Comparison of ENCODE assay signal across 8 cellular contexts in the genomic region with DNA sequence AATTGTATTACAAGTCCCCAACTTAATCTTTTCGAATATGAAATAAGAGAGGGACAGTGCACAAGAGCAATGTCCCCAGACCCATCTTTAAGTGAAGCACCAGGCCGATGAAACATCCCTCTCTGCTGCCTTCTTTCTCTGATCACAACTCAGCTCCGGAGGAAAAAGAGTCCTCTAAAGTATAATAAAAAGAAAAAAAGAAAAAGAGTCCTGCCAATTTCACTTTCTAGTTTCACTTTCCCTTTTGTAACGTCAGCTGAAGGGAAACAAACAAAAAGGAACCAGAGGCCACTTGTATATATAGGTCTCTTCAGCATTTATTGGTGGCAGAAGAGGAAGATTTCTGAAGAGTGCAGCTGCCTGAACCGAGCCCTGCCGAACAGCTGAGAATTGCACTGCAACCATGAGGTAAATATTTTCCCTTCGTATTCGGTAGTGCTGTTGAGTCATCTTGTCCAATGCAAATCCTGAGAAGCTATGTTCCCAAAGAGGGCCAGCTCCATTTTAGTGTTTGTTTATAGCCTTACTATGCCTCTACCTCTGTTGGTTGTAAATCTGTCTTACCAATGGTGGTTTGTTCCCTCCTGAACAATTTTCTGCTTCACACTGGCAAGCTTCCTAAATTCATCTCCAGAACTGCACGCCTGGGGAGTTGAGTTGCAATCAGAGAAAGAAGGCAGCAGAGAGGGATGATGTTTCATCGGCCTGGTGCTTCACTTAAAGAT. TPM values are rescaled to one million over a fixed set of nuclear protein-coding genes. Genes with fewer than 3 reads are reported as not detected.
DNase-seq lines count a peak whose midpoint lies in the region; ATAC-seq, FAIRE-seq and TF ChIP-seq lines count a peak whose summit lies in the region.

A gene with protein sequence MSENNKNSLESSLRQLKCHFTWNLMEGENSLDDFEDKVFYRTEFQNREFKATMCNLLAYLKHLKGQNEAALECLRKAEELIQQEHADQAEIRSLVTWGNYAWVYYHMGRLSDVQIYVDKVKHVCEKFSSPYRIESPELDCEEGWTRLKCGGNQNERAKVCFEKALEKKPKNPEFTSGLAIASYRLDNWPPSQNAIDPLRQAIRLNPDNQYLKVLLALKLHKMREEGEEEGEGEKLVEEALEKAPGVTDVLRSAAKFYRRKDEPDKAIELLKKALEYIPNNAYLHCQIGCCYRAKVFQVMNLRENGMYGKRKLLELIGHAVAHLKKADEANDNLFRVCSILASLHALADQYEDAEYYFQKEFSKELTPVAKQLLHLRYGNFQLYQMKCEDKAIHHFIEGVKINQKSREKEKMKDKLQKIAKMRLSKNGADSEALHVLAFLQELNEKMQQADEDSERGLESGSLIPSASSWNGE (plus strand): TSS at position 326 of the 725 bp plus-strand sequence. CDS start 78 bp downstream, at position 404.

- H3K56ac ChIP-seq in IMR-90 (ENCODE audit: extremely low read depth, insufficient read depth, low read length), result peak within 1 kb of the TSS; percentile 60

- H3K4ac ChIP-seq in IMR-90 (ENCODE audit: low read depth, low read length), result peak within 1 kb of the TSS; percentile 75

- H3K36me3 ChIP-seq in IMR-90 (ENCODE audit: control insufficient read depth, insufficient read depth, low read length) (no peaks in the 10 kb centered on the region; the same call in 1 of the 2 replicates), SJCRH30 (no peaks in the 10 kb centered on the region), GM12878 (ENCODE audit: control insufficient read depth in 2 of 2, insufficient read depth in 2 of 2, low read length in 1 of 2) (0 out of 4 replicates have a peak, but pooled peaks cover 0 to 2% of the 10 kb centered on the region in 2 experiments), kidney epithelial cell (ENCODE audit: control insufficient read depth, insufficient read depth, low read length) (no peaks in the 10 kb centered on the region)

- H3K9me3 ChIP-seq in IMR-90 (ENCODE audit: control insufficient read depth, insufficient read depth, low read length) (no peaks in the 10 kb centered on the region), SJCRH30 (replicated peaks) (no peaks in the 10 kb centered on the region), GM12878 (replicated peaks; ENCODE audit: control insufficient read depth, insufficient read depth, low read length) (no peaks in the 10 kb centered on the region)

- peaks cover 23% of the 10 kb centered on the region for H3K79me2 ChIP-seq in GM12878 (ENCODE audit: control insufficient read depth, insufficient read depth, low read length)

- H3K27me3 ChIP-seq in IMR-90 (ENCODE audit: control insufficient read depth, insufficient read depth, low read length) (no peaks in the 10 kb centered on the region), SJCRH30 (no peaks in the 10 kb centered on the region), GM12878 (replicated peaks in 1 of 2; ENCODE audit: control insufficient read depth in 2 of 2, insufficient read depth in 2 of 2, low read length in 1 of 2) (no peaks in the 10 kb centered on the region), kidney epithelial cell (ENCODE audit: control insufficient read depth, insufficient read depth, low read length) (no peaks in the 10 kb centered on the region)

- in situ Hi-C loops in IMR-90 (cut with MboI; ENCODE audit: low sequenced_read_pairs), result no loop called here
- in situ Hi-C loops in GM12878 (cut with MboI), result no loop called here

- H3K9me1 ChIP-seq in IMR-90 (ENCODE audit: insufficient read depth, low read length), result no peaks in the 10 kb centered on the region; the same call in 1 of the 2 replicates

- H2BK120ac ChIP-seq in IMR-90 (ENCODE audit: low read depth, low read length), result peak within 1 kb of the TSS; percentile 75

- SMC1A ChIA-PET in GM12878 (lab: Charles Lee; ENCODE audit: uncharacterized antibody, unreplicated experiment), result interaction anchor here (0.7 to 9.1 kb wide), 16 partner anchors 11 to 119 kb away, joined by 3 to 98 read pairs (median 4); a partner anchor contains a TSS

- peak within 1 kb of the TSS; percentile 56; the same call in 1 of the 2 replicates for H2AK5ac ChIP-seq in IMR-90 (ENCODE audit: low read depth, low read length)

- POLR2A ChIA-PET in IMR-90 (lab: Charles Lee; ENCODE audit: unreplicated experiment), result interaction anchor here (0.6 to 0.8 kb wide), 2 partner anchors 26 to 51 kb away, joined by 3 read pairs; a partner anchor contains a TSS
- POLR2A ChIA-PET in GM12878 (lab: Charles Lee), result interaction anchor here (0.5 to 1.9 kb wide), 4 partner anchors 68 to 253 kb away, joined by 3 to 5 read pairs (median 4); a partner anchor contains a TSS

- peak; percentile 49 for FAIRE-seq in GM12878 (lab: Jason Lieb, UNC)

- DNase-seq in EL (peak; percentile 71), IMR-90 (peak; percentile 80), SJCRH30 (peak; percentile 48 to 67), GM12878 (ENCODE audit: low read depth, low spot score) (peak; percentile 66), kidney epithelial cell (ENCODE audit: low read depth) (no peak)
- no peak for DNase-seq in stimulated activated naive B cell treated with anti-CD40 and anti-IgM and Interleukin-4, amounts not matched to agents 10 μg/mL and 1 μg/mL and 100 μg/mL, for 72 hours

- H3K79me1 ChIP-seq in IMR-90 (ENCODE audit: low read depth in 1 of 2, low read length in 2 of 2), result peaks cover 2 to 4% of the 10 kb centered on the region in 2 experiments; a peak in 1 of 4 replicates

- H3K9me3 Mint-ChIP-seq in stimulated activated naive B cell treated with anti-CD40 and anti-IgM and Interleukin-4, amounts not matched to agents 10 μg/mL and 1 μg/mL and 100 μg/mL, for 72 hours, result peaks cover 0 to 2% of the 10 kb centered on the region in 2 donors

- H3K4me2 ChIP-seq in IMR-90 (ENCODE audit: low read depth, low read length) (peak within 1 kb of the TSS; percentile 97), GM12878 (ENCODE audit: control insufficient read depth, insufficient read depth) (peak within 1 kb of the TSS; percentile 94)

- CTCF ChIA-PET in IMR-90 (lab: Yijun Ruan, JAX), result interaction anchor here (0.6 to 1.1 kb wide), 8 partner anchors 18 to 678 kb away, joined by 3 to 4 read pairs (median 4); a partner anchor contains a TSS
- CTCF ChIA-PET in GM12878 (lab: Yijun Ruan, JAX), result interaction anchor here (0.5 to 7.4 kb wide), 11 partner anchors 9 to 414 kb away, joined by 3 to 95 read pairs (median 4); a partner anchor contains a TSS

- no peak for TF ChIP-seq POLR2A in IMR-90 (IDR thresholded peaks at IDR 0.05; ENCODE audit: low read depth, low read length)
- peak; percentile 81 for TF ChIP-seq POLR2A in GM12878 (IDR thresholded peaks at IDR 0.05; ENCODE audit: low read depth, low read length)

- peak within 1 kb of the TSS; percentile 85 to 87 for H3K4me3 Mint-ChIP-seq in stimulated activated naive B cell treated with anti-CD40 and anti-IgM and Interleukin-4, amounts not matched to agents 10 μg/mL and 1 μg/mL and 100 μg/mL, for 72 hours

- H3K27me3 Mint-ChIP-seq in stimulated activated naive B cell treated with anti-CD40 and anti-IgM and Interleukin-4, amounts not matched to agents 10 μg/mL and 1 μg/mL and 100 μg/mL, for 72 hours, result no peaks in the 10 kb centered on the region

- peak within 1 kb of the TSS; percentile 45 to 87 for H4K8ac ChIP-seq in IMR-90 (ENCODE audit: low read depth in 2 of 2, low read length in 2 of 2)

- H3K4me1 ChIP-seq in IMR-90 (ENCODE audit: control insufficient read depth, insufficient read depth, low read length), result peaks cover 9% of the 10 kb centered on the region
- H3K4me1 ChIP-seq in SJCRH30, result no peaks in the 10 kb centered on the region
- peaks cover 3% of the 10 kb centered on the region for H3K4me1 ChIP-seq in GM12878 (ENCODE audit: control insufficient read depth, insufficient read depth, low read length)

- BruUV-seq in IMR-90 (replicated peaks; lab: Mats Ljungman, UMichigan) (no TSS peak), GM12878 (replicated peaks; lab: Mats Ljungman, UMichigan) (no TSS peak)

- ATAC-seq in GM21381 (IDR thresholded peaks at IDR 0.05; ENCODE audit: unreplicated experiment), result peak; percentile 81
- ATAC-seq in IMR-90 (ENCODE audit: low read depth), result peak; percentile 91
- peak; percentile 88 for ATAC-seq in GM12878
- ATAC-seq in stimulated activated naive B cell treated with anti-CD40 and anti-IgM and Interleukin-4, amounts not matched to agents 10 μg/mL and 1 μg/mL and 100 μg/mL, for 72 hours (replicated peaks), result peak; percentile 82 to 86
- ATAC-seq in HG03097 (IDR thresholded peaks at IDR 0.05; ENCODE audit: low FRiP score, unreplicated experiment), result no peak

- peak within 1 kb of the TSS; percentile 88 for H3K14ac ChIP-seq in IMR-90 (replicated peaks; ENCODE audit: low read depth, low read length)

- intact Hi-C loops in IMR-90 (cut with micrococcal nuclease), result no loop called here
- intact Hi-C loops in GM12878 (cut with micrococcal nuclease; ENCODE audit: unreplicated experiment), result no loop called here

- H2AFZ ChIP-seq in IMR-90 (replicated peaks; ENCODE audit: low read length, poor library complexity) (peak within 1 kb of the TSS; percentile 81), GM12878 (ENCODE audit: control insufficient read depth, low read depth, low read length) (peak within 1 kb of the TSS; percentile 83)

- TF ChIP-seq CTCF in IMR-90 (conservative IDR thresholded peaks at IDR 0.05; ENCODE audit: low read depth, low read length) (no peak), GM12878 (IDR thresholded peaks at IDR 0.05 in 2 of 3, conservative IDR thresholded peaks at IDR 0.05 in 1 of 3; ENCODE audit: control insufficient read depth in 2 of 3, extremely low read depth in 1 of 3, insufficient read depth in 1 of 3, low read depth in 3 of 3, low read length in 3 of 3) (no peak), kidney epithelial cell (IDR thresholded peaks at IDR 0.05; ENCODE audit: insufficient read depth, low read length, poor library complexity, severe bottlenecking) (no peak)

- H4K20me1 ChIP-seq in IMR-90 (ENCODE audit: insufficient read depth, low read length) (no peaks in the 10 kb centered on the region), GM12878 (ENCODE audit: control insufficient read depth, insufficient read depth) (no peaks in the 10 kb centered on the region)

- peak within 1 kb of the TSS; percentile 55; the same call in 2 of the 3 replicates for H2BK15ac ChIP-seq in IMR-90 (ENCODE audit: low read depth, low read length)

- TF ChIP-seq RAD21 in IMR-90 (IDR thresholded peaks at IDR 0.05; ENCODE audit: low read length) (0 out of 2 replicates have a peak, but pooled peaks have one; percentile 2), GM12878 (IDR thresholded peaks at IDR 0.05; ENCODE audit: insufficient read depth, low read depth, low read length) (no peak)

- peak within 1 kb of the TSS; percentile 56 for H4K91ac ChIP-seq in IMR-90 (ENCODE audit: insufficient read depth, low read depth, low read length)

- peaks cover 2 to 10% of the 10 kb centered on the region in 2 donors for H3K36me3 Mint-ChIP-seq in stimulated activated naive B cell treated with anti-CD40 and anti-IgM and Interleukin-4, amounts not matched to agents 10 μg/mL and 1 μg/mL and 100 μg/mL, for 72 hours

- H3K4me3 ChIP-seq in IMR-90 (ENCODE audit: insufficient read depth, low read depth, low read length) (peak within 1 kb of the TSS; percentile 52), SJCRH30 (peak within 1 kb of the TSS; percentile 52), GM12878 (peak within 1 kb of the TSS; percentile 79), kidney epithelial cell (ENCODE audit: low read depth, low read length) (peak within 1 kb of the TSS; percentile 26)

- H3K27ac ChIP-seq in IMR-90 (ENCODE audit: insufficient read depth, low read length) (peak within 1 kb of the TSS; percentile 70; the same call in 1 of the 2 replicates), SJCRH30 (peak within 1 kb of the TSS; percentile 72), GM12878 (ENCODE audit: control insufficient read depth, insufficient read depth) (peak within 1 kb of the TSS; percentile 64)

- H3K23ac ChIP-seq in IMR-90 (ENCODE audit: low read depth, low read length), result peak within 1 kb of the TSS; percentile 71

- H2BK20ac ChIP-seq in IMR-90 (ENCODE audit: low read depth, low read length), result peak within 1 kb of the TSS; percentile 54; the same call in 1 of the 2 replicates

- H3K18ac ChIP-seq in IMR-90 (ENCODE audit: low read depth, low read length), result peak within 1 kb of the TSS; percentile 89

- H2BK5ac ChIP-seq in IMR-90 (ENCODE audit: low read depth, low read length, poor library complexity, severe bottlenecking), result peak within 1 kb of the TSS; percentile 81

- dilution Hi-C loops in IMR-90 (cut with HindIII; ENCODE audit: low sequenced_read_pairs, unreplicated experiment), result no loop called here

- TF ChIP-seq EP300 in GM12878 (IDR thresholded peaks at IDR 0.05; ENCODE audit: borderline replicate concordance in 1 of 2, control insufficient read depth in 1 of 2, low read depth in 2 of 2, low read length in 2 of 2), result no peak

- H3K9ac ChIP-seq in IMR-90 (ENCODE audit: low read depth, low read length) (peak within 1 kb of the TSS; percentile 75), GM12878 (ENCODE audit: control insufficient read depth, insufficient read depth, low read length) (peak within 1 kb of the TSS; percentile 73)

- RAD21 ChIA-PET in GM12878 (lab: Charles Lee; ENCODE audit: unreplicated experiment), result interaction anchor here (0.7 to 6.5 kb wide), 10 partner anchors 21 to 116 kb away, joined by 3 to 68 read pairs (median 4); a partner anchor contains a TSS

- H4K5ac ChIP-seq in IMR-90 (ENCODE audit: low read depth, low read length), result peak within 1 kb of the TSS; percentile 94

- H3K4me1 Mint-ChIP-seq in stimulated activated naive B cell treated with anti-CD40 and anti-IgM and Interleukin-4, amounts not matched to agents 10 μg/mL and 1 μg/mL and 100 μg/mL, for 72 hours, result peaks cover 21 to 50% of the 10 kb centered on the region in 2 donors

- 0% methylated on average over 2 of the region's 10 CpGs; no CpG with 5 or more reads in 1 of the 2 experiments for WGBS in IMR-90 (ENCODE audit: extremely low coverage in 2 of 2, insufficient read length in 1 of 2), 2 experiments
- WGBS in GM12878 (ENCODE audit: insufficient coverage, insufficient replicate concordance, low lambda C conversion rate, missing lambda C conversion rate), result 1% methylated on average over 10 of the region's 10 CpGs

- H2AK9ac ChIP-seq in IMR-90 (replicated peaks; ENCODE audit: low read depth, low read length, poor library complexity), result no peak within 1 kb of the TSS

- peak within 1 kb of the TSS; percentile 95 for H3K27ac Mint-ChIP-seq in stimulated activated naive B cell treated with anti-CD40 and anti-IgM and Interleukin-4, amounts not matched to agents 10 μg/mL and 1 μg/mL and 100 μg/mL, for 72 hours

RNA-seq across cellular contexts. Expression of the gene that starts here (rescaled TPM):
- total RNA-seq in IMR-90 (2012; rRNA removed) (1.9 and 2.2 TPM in 2 replicates), GM12878 (2014; rRNA removed) (5.2 and 6.8 TPM in 2 replicates), GM12878 (2014; rRNA removed; fragmentation: Illumina TruSeq; extraction: Trizol) (10.7 and 13.4 TPM in 2 replicates), GM12878 (2021) (7.1 and 9.0 TPM in 2 replicates), kidney epithelial cell (9.2 and 9.4 TPM in 2 replicates)
- polyA plus RNA-seq in IMR-90 (2012; rRNA removed) (0.67 and 1.1 TPM in 2 replicates), GM12878 (2011; rRNA removed) (9.4 and 15.7 TPM in 2 replicates), GM12878 (2014; fragmentation: Illumina TruSeq; extraction: Trizol) (9.6 and 15.0 TPM in 2 replicates), GM12878 (2014; fragmentation: Nextera tagmentation; extraction: Ambion mirVana) (10 to 100 TPM; 11.8 to 14.8 TPM), GM12878 (2014; rRNA removed) (5.0 and 8.1 TPM in 2 replicates), GM12878 (2016; fragmentation: Nextera tagmentation; extraction: Ambion mirVana) (1 to 10 TPM; 9.8 to 9.9 TPM)
- 0.21 TPM in 2 replicates for polyA plus RNA-seq in IMR-90 (2012; cell fraction: cytosol; rRNA removed)
- 0.05 and 0.63 TPM in 2 replicates for polyA plus RNA-seq in IMR-90 (2012; cell fraction: nucleus; rRNA removed; ENCODE audit: low replicate concordance)
- total RNA-seq in SJCRH30 (2014; rRNA removed; shearing (Covaris generic)), result 0.26 and 0.28 TPM in 2 replicates
- total RNA-seq in GM12878 (2013; cell fraction: nucleolus; rRNA removed), result 7.9 and 8.2 TPM in 2 replicates
- polyA plus RNA-seq in GM12878 (2011; ENCODE audit: low read depth), result 6.5 TPM
- polyA plus RNA-seq in GM12878 (2011; cell fraction: cytosol; rRNA removed), result 3.3 and 3.7 TPM in 2 replicates
- 3.8 and 4.6 TPM in 2 replicates for polyA plus RNA-seq in GM12878 (2011; cell fraction: nucleus; rRNA removed)
- 6.9 and 13.1 TPM in 2 replicates for polyA plus RNA-seq in GM12878 (2012)
- polyA minus RNA-seq in GM12878 (2011; rRNA and poly(A)+ RNA removed), result 5.8 and 7.8 TPM in 2 replicates
- polyA minus RNA-seq in GM12878 (2011; cell fraction: cytosol; rRNA and poly(A)+ RNA removed), result 1.9 and 2.1 TPM in 2 replicates
- polyA minus RNA-seq in GM12878 (2011; cell fraction: nucleus; rRNA and poly(A)+ RNA removed), result 4.7 and 5.1 TPM in 2 replicates

Comparison
In these comparisons a context has a peak if more than half of its experiments do, and no peak if none do; other contexts are left out.
1. Peak in DNase-seq, H3K4me3 ChIP-seq and H3K27ac ChIP-seq in SJCRH30; RNA of the gene not detected or under 1 TPM.
2. DNase-seq: peak in EL (single experiment), IMR-90 (single experiment) and GM12878 (single experiment); none in kidney epithelial cell (single experiment) and stimulated activated naive B cell treated with anti-CD40 and anti-IgM and Interleukin-4, amounts not matched to agents 10 μg/mL and 1 μg/mL and 100 μg/mL, for 72 hours (single experiment).
3. H3K4me3 ChIP-seq: peak in every context shown above with its lines; median percentile 79 in GM12878; 52 in IMR-90; 52 in SJCRH30; 26 in kidney epithelial cell.
4. Peak in every context shown above with its lines, with median percentiles within 50 percentile points of each other: H3K27ac ChIP-seq.